Comparison of ENCODE assay signal across 7 cellular contexts in the genomic region with DNA sequence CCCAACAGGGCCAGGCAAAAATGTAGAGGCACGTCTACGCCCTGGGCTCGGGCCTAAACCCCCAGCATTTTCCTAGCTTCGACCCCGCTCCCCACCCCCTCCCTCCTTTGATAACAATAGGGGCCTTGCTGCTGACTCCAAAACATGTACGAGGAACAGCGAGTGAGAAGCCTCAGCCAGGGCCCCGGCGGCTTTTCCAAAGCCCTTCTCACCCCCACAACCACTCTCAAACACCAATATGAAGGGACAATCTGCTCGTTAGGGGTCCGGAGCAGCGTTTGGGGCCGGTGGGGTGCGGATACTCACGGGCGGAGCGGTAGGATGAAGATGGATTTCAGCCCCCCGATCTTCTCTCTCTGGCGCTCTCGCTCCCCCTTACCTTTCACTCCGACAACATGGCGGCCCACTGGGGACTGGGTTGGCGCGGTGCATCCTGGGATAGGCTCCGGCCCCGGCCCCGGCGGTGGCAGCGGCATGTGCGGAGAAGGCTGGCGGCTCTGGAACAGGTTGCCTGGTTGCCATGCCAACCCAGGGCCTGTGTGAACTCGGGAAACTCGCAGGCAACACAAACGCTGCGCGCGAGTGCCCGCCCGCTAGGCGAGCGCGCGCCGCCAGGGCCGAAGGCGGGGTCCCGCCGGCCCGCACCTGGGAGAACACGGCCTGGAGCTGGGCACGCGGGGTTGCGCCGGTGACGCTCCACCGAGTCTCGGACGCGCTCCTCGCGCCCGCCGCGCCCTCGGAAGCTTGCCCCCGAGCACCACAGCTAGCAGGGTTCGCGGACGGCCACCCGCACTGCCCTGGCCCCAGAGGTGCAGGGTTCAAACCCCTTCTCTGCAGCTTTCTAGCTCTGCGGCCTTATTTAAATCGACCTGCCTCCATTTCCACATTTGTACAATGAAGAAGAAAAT.
DNase-seq lines count a peak whose midpoint lies in the region; ATAC-seq, FAIRE-seq and TF ChIP-seq lines count a peak whose summit lies in the region.

A gene with protein sequence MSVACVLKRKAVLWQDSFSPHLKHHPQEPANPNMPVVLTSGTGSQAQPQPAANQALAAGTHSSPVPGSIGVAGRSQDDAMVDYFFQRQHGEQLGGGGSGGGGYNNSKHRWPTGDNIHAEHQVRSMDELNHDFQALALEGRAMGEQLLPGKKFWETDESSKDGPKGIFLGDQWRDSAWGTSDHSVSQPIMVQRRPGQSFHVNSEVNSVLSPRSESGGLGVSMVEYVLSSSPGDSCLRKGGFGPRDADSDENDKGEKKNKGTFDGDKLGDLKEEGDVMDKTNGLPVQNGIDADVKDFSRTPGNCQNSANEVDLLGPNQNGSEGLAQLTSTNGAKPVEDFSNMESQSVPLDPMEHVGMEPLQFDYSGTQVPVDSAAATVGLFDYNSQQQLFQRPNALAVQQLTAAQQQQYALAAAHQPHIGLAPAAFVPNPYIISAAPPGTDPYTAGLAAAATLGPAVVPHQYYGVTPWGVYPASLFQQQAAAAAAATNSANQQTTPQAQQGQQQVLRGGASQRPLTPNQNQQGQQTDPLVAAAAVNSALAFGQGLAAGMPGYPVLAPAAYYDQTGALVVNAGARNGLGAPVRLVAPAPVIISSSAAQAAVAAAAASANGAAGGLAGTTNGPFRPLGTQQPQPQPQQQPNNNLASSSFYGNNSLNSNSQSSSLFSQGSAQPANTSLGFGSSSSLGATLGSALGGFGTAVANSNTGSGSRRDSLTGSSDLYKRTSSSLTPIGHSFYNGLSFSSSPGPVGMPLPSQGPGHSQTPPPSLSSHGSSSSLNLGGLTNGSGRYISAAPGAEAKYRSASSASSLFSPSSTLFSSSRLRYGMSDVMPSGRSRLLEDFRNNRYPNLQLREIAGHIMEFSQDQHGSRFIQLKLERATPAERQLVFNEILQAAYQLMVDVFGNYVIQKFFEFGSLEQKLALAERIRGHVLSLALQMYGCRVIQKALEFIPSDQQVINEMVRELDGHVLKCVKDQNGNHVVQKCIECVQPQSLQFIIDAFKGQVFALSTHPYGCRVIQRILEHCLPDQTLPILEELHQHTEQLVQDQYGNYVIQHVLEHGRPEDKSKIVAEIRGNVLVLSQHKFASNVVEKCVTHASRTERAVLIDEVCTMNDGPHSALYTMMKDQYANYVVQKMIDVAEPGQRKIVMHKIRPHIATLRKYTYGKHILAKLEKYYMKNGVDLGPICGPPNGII (minus strand): TSS at position 408 of the 908 bp plus-strand sequence. CDS start 6,151 bp downstream, outside the sequence.

- H3K4me3 ChIP-seq in retinal pigment epithelial cell (ENCODE audit: low read length): peak within 1 kb of the TSS; percentile 85

- DNase-seq in GM18507 (ENCODE audit: extremely low spot score, insufficient read length, low read depth) (peak; percentile 82), NCI-H2029 treated with DMSO at 0.1 percent for 48 hours (lab: John Stamatoyannopoulos, UW) (peak; percentile 82), T-helper 9 cell (peak; percentile 98), astrocyte of the hippocampus (ENCODE audit: low read depth, low spot score) (peak; percentile 100), hippocampal formation (lab: John Stamatoyannopoulos, UW) (peak; percentile 93 to 94), retinal pigment epithelial cell (ENCODE audit: low read depth) (peak; percentile 96)

- ATAC-seq in HG02981 (IDR thresholded peaks at IDR 0.05; ENCODE audit: unreplicated experiment): peak; percentile 96

- peak; percentile 95 for FAIRE-seq in GM18507 (lab: Jason Lieb, UNC)

- TF ChIP-seq CTCF in retinal pigment epithelial cell (conservative IDR thresholded peaks at IDR 0.05; ENCODE audit: low read depth, low read length): no peak

Comparison
In these comparisons a context has a peak if more than half of its experiments do, and no peak if none do; other contexts are left out.
1. Peak in every context shown above with its lines: DNase-seq, ATAC-seq and H3K4me3 ChIP-seq.